In genomic region chr6:150702675-150703074, GRCh38 we compare ENCODE assay signal across 25 cellular contexts.
DNase-seq lines count a peak whose midpoint lies in the region; ATAC-seq and TF ChIP-seq lines count a peak whose summit lies in the region.
"Had no signal": no experiment of that assay in that cellular context is flagged by ENCODE, and none has a peak within 500 bp of the region (broad histone marks: within the 10 kb centered on the region; RNA-seq: fewer than 3 reads in every experiment).

No MANE protein-coding gene starts in this region.

- CTCF ChIA-PET in OCI-LY7 (lab: Charles Lee; ENCODE audit: unreplicated experiment) = interaction anchor here (0.6 to 1.2 kb wide), 2 partner anchors 10 to 17 kb away, joined by 3 read pairs; no protein-coding TSS in a partner anchor

- H3K9me3 Mint-ChIP-seq in stimulated activated naive CD8-positive, alpha-beta T cell treated with anti-CD3 and anti-CD28 coated beads, Interleukin-15, amount 100 ng/mL, for 72 hours = no peaks in the 10 kb centered on the region
- H3K9me3 Mint-ChIP-seq: activated CD4-positive, alpha-beta T cell treated with anti-CD3 and anti-CD28 coated beads, Interleukin-2, amount 10 ng/mL, durations not matched to agents 7 days and 5 days; CD4-positive, alpha-beta T cell had no signal

- POLR2A ChIA-PET in OCI-LY7 (lab: Charles Lee) = interaction anchor here (0.6 to 2.1 kb wide), 9 partner anchors 12 to 285 kb away, joined by 3 to 13 read pairs (median 4); no protein-coding TSS in a partner anchor

- no TSS peak for BruUV-seq in OCI-LY7 (replicated peaks; lab: Mats Ljungman, UMichigan)

- peak overlapping the region; percentile 28; the same call in 1 of the 2 replicates for H3K4me2 ChIP-seq in OCI-LY7 (ENCODE audit: low read length)

- H3K4me3 Mint-ChIP-seq in stimulated activated naive CD8-positive, alpha-beta T cell treated with anti-CD3 and anti-CD28 coated beads, Interleukin-15, amount 100 ng/mL, for 72 hours = no peak overlapping the region
- H3K4me3 Mint-ChIP-seq: activated CD4-positive, alpha-beta T cell treated with anti-CD3 and anti-CD28 coated beads, Interleukin-2, amount 10 ng/mL, durations not matched to agents 7 days and 5 days; CD4-positive, alpha-beta T cell had no signal

- H3K4me3 ChIP-seq in OCI-LY7 (ENCODE audit: low read depth, low read length, poor library complexity, severe bottlenecking) = no peak overlapping the region
- H3K4me3 ChIP-seq: pancreas, sigmoid colon, SK-N-MC, stomach, upper lobe of left lung had no signal

- no peaks in the 10 kb centered on the region for H3K9me2 ChIP-seq in OCI-LY7 (ENCODE audit: insufficient read depth, low read length)

- DNase-seq in stimulated activated naive CD8-positive, alpha-beta T cell treated with anti-CD3 and anti-CD28 coated beads, Interleukin-15, Interleukin-2, amounts not matched to agents 100 U/mL and 50 U/mL, for 24 hours = no peak
- DNase-seq in stimulated activated naive CD8-positive, alpha-beta T cell treated with anti-CD3 and anti-CD28 coated beads, Interleukin-15, amount 100 ng/mL, for 72 hours = no peak
- DNase-seq in OCI-LY7 (ENCODE audit: low spot score) = no peak
- DNase-seq in left lobe of liver (ENCODE audit: low spot score) = no peak
- no peak for DNase-seq in ACHN
- DNase-seq in NCI-H1436 treated with DMSO at 0.1 percent for 48 hours (lab: John Stamatoyannopoulos, UW) = no peak
- DNase-seq: activated CD4-positive, alpha-beta T cell treated with anti-CD3 and anti-CD28 coated beads, Interleukin-2, amount 10 ng/mL, durations not matched to agents 7 days and 5 days; activated CD8-positive, alpha-beta memory T cell treated with anti-CD3 and anti-CD28 coated beads, Interleukin-2, amount 50 U/mL, for 48 hours; activated effector memory CD4-positive, alpha-beta T cell treated with anti-CD3 and anti-CD28 coated beads, Interleukin-2, amount 50 U/mL, for 16 hours; CD4-positive, alpha-beta T cell; cortex of kidney; DMS79; foreskin keratinocyte; hippocampal formation; NCI-H1436; NCI-H2171 treated with DMSO at 0.1 percent for 48 hours; NCI-H69; pancreas; sigmoid colon; stomach; upper lobe of left lung had no signal

- in situ Hi-C loops in ACHN (cut with HindIII; ENCODE audit: low pct_ligation_motif_present, low pct_unique_long_range_greater_than_20kb, low sequenced_read_pairs) = no loop called here

- no peak overlapping the region for H3K27ac ChIP-seq in OCI-LY7 (ENCODE audit: low read depth, low read length, poor library complexity, severe bottlenecking)
- H3K27ac ChIP-seq: foreskin keratinocyte, pancreas, sigmoid colon, SK-N-MC, stomach, upper lobe of left lung had no signal

- intact Hi-C loops in OCI-LY7 (cut with micrococcal nuclease; ENCODE audit: unreplicated experiment) = no loop called here

- H3K79me2 ChIP-seq in OCI-LY7 (ENCODE audit: insufficient read depth, low read depth, low read length) = no peaks in the 10 kb centered on the region

- no peaks in the 10 kb centered on the region for H3K36me3 ChIP-seq in OCI-LY7 (ENCODE audit: insufficient read depth, low read length)
- H3K36me3 ChIP-seq: pancreas, sigmoid colon, stomach, upper lobe of left lung had no signal

- peak; percentile 28 for ATAC-seq in stimulated activated naive CD8-positive, alpha-beta T cell treated with anti-CD3 and anti-CD28 coated beads, Interleukin-15, Interleukin-2, amounts not matched to agents 100 U/mL and 50 U/mL, for 24 hours
- no peak for ATAC-seq in stimulated activated naive CD8-positive, alpha-beta T cell treated with anti-CD3 and anti-CD28 coated beads, Interleukin-15, amount 100 ng/mL, for 72 hours
- ATAC-seq in left lobe of liver = peak; percentile 48
- ATAC-seq in HG03108 (IDR thresholded peaks at IDR 0.05; ENCODE audit: unreplicated experiment) = no peak
- ATAC-seq in HG03457 (IDR thresholded peaks at IDR 0.05; ENCODE audit: unreplicated experiment) = no peak
- ATAC-seq: foreskin keratinocyte, Panc1 had no signal

- H3K27me3 Mint-ChIP-seq in stimulated activated naive CD8-positive, alpha-beta T cell treated with anti-CD3 and anti-CD28 coated beads, Interleukin-15, amount 100 ng/mL, for 72 hours = no peaks in the 10 kb centered on the region
- H3K27me3 Mint-ChIP-seq: CD4-positive, alpha-beta T cell had no signal

- H3K27ac Mint-ChIP-seq in stimulated activated naive CD8-positive, alpha-beta T cell treated with anti-CD3 and anti-CD28 coated beads, Interleukin-15, amount 100 ng/mL, for 72 hours = no peak overlapping the region
- H3K27ac Mint-ChIP-seq: activated CD4-positive, alpha-beta T cell treated with anti-CD3 and anti-CD28 coated beads, Interleukin-2, amount 10 ng/mL, durations not matched to agents 7 days and 5 days; CD4-positive, alpha-beta T cell had no signal

- H3K4me1 ChIP-seq in OCI-LY7 (ENCODE audit: insufficient read depth, low read length, poor library complexity, severe bottlenecking) = peaks cover 56% of the 10 kb centered on the region
- H3K4me1 ChIP-seq: foreskin keratinocyte, pancreas, sigmoid colon had no signal

- no peaks in the 10 kb centered on the region for H3K9me3 ChIP-seq in OCI-LY7 (ENCODE audit: low read length)
- H3K9me3 ChIP-seq: pancreas, sigmoid colon, stomach, upper lobe of left lung had no signal

- peaks cover 4% of the 10 kb centered on the region for H3K4me1 Mint-ChIP-seq in stimulated activated naive CD8-positive, alpha-beta T cell treated with anti-CD3 and anti-CD28 coated beads, Interleukin-15, amount 100 ng/mL, for 72 hours
- H3K4me1 Mint-ChIP-seq: activated CD4-positive, alpha-beta T cell treated with anti-CD3 and anti-CD28 coated beads, Interleukin-2, amount 10 ng/mL, durations not matched to agents 7 days and 5 days had no signal

- H4K20me1 ChIP-seq in OCI-LY7 (ENCODE audit: insufficient read depth, low read length) = no peaks in the 10 kb centered on the region; the same call in 1 of the 2 replicates

- TF ChIP-seq CTCF in OCI-LY7 (conservative IDR thresholded peaks at IDR 0.05; ENCODE audit: low read length) = no peak

- peak overlapping the region; percentile 43 for H2AFZ ChIP-seq in OCI-LY7 (ENCODE audit: low read length)

Comparison
In these comparisons a context has a peak if more than half of its experiments do, and no peak if none do; other contexts are left out.
1. ATAC-seq: peak in stimulated activated naive CD8-positive, alpha-beta T cell treated with anti-CD3 and anti-CD28 coated beads, Interleukin-15, Interleukin-2, amounts not matched to agents 100 U/mL and 50 U/mL, for 24 hours (single experiment) and left lobe of liver (single experiment); none in stimulated activated naive CD8-positive, alpha-beta T cell treated with anti-CD3 and anti-CD28 coated beads, Interleukin-15, amount 100 ng/mL, for 72 hours (single experiment), HG03108 (single experiment) and HG03457 (single experiment).